Comparison of ENCODE assay signal across 21 cellular contexts in genomic region chr6:134590449-134590848, GRCh38.
DNase-seq lines count a peak whose midpoint lies in the region; ATAC-seq, FAIRE-seq and TF ChIP-seq lines count a peak whose summit lies in the region.
"Had no signal": no experiment of that assay in that cellular context is flagged by ENCODE, and none has a peak within 500 bp of the region (broad histone marks: within the 10 kb centered on the region; RNA-seq: fewer than 3 reads in every experiment).

No MANE protein-coding gene starts in this region.

- 68% methylated on average over 7 of the region's 7 CpGs for WGBS in mammary epithelial cell (ENCODE audit: low coverage, missing lambda C conversion rate)

- TF ChIP-seq CTCF in mammary epithelial cell (conservative IDR thresholded peaks at IDR 0.05 in 1 of 2, IDR thresholded peaks at IDR 0.05 in 1 of 2; ENCODE audit: extremely low read depth in 1 of 2, insufficient read depth in 1 of 2, low read depth in 1 of 2, low read length in 2 of 2) (no peak), osteoblast (IDR thresholded peaks at IDR 0.05; ENCODE audit: extremely low read depth, low read depth, low read length) (peak; percentile 32)

- H3K4me3 ChIP-seq in mammary epithelial cell (replicated peaks in 1 of 3; ENCODE audit: insufficient read depth in 1 of 3, low read depth in 2 of 3, low read length in 3 of 3) (no peak overlapping the region), osteoblast (ENCODE audit: insufficient read depth, low read length) (no peak overlapping the region)
- H3K4me3 ChIP-seq: adrenal gland; BLaER1 treated with 17β-estradiol and CSF1 and Interleukin-3, amounts not matched to agents 10 nM and 100 nM; dorsolateral prefrontal cortex; GM12878 had no signal

- H3K79me2 ChIP-seq in mammary epithelial cell (ENCODE audit: insufficient read depth, low read length) = no peaks in the 10 kb centered on the region
- H3K79me2 ChIP-seq in osteoblast (ENCODE audit: insufficient read depth, low read length) = no peaks in the 10 kb centered on the region

- no peak for ATAC-seq in HG02884 (IDR thresholded peaks at IDR 0.05; ENCODE audit: unreplicated experiment)
- ATAC-seq: GM12878 had no signal

- CTCF ChIA-PET in mammary epithelial cell (lab: Charles Lee; ENCODE audit: low non-redundant PET) = no interaction called here

- BruUV-seq in mammary epithelial cell (replicated peaks; lab: Mats Ljungman, UMichigan) = no TSS peak

- no peak for FAIRE-seq in RCC 7860 (lab: Jason Lieb, UNC)
- FAIRE-seq in GM19239 (lab: Jason Lieb, UNC) = no peak
- FAIRE-seq: GM12878, small intestine had no signal

- no peaks in the 10 kb centered on the region for H4K20me1 ChIP-seq in mammary epithelial cell (ENCODE audit: insufficient read depth, low read length)
- no peaks in the 10 kb centered on the region for H4K20me1 ChIP-seq in osteoblast (ENCODE audit: insufficient read depth, low read length)
- H4K20me1 ChIP-seq: BLaER1 treated with 17β-estradiol and CSF1 and Interleukin-3, amounts not matched to agents 10 nM and 100 nM had no signal

- DNase-seq in AG20443 (ENCODE audit: low spot score) = peak; percentile 58
- DNase-seq in NCI-H226 = peak; percentile 83
- DNase-seq in mammary epithelial cell = peak; percentile 51
- DNase-seq in osteoblast (ENCODE audit: insufficient read length, low spot score, missing footprints) = peak; percentile 62
- DNase-seq in RCC 7860 (ENCODE audit: low spot score) = no peak
- no peak for DNase-seq in GM19239 (ENCODE audit: insufficient read length, low spot score)
- DNase-seq in amniotic stem cell (lab: John Stamatoyannopoulos, UW) = no peak
- DNase-seq: activated CD4-positive, alpha-beta memory T cell treated with anti-CD3 and anti-CD28 coated beads for 36 hours; adrenal gland; DMS53; dorsolateral prefrontal cortex; immature natural killer cell; NCI-H2029 treated with DMSO at 0.1 percent for 48 hours; NCI-H774; SHP77 treated with DMSO at 0.1 percent for 48 hours; small intestine had no signal

- no peak overlapping the region for H3K4me2 ChIP-seq in mammary epithelial cell (ENCODE audit: insufficient read depth, low read depth, low read length)
- no peak overlapping the region for H3K4me2 ChIP-seq in osteoblast (ENCODE audit: insufficient read depth, low read length)
- H3K4me2 ChIP-seq: BLaER1 treated with 17β-estradiol and CSF1 and Interleukin-3, amounts not matched to agents 10 nM and 100 nM had no signal

- H3K4me1 ChIP-seq in mammary epithelial cell (ENCODE audit: insufficient read depth, low read length) = peaks cover 24% of the 10 kb centered on the region
- peaks cover 17% of the 10 kb centered on the region for H3K4me1 ChIP-seq in osteoblast (ENCODE audit: insufficient read depth, low read length)
- H3K4me1 ChIP-seq: adrenal gland had no signal

- H3K27me3 ChIP-seq in mammary epithelial cell (ENCODE audit: insufficient read depth, low read length) = no peaks in the 10 kb centered on the region
- no peaks in the 10 kb centered on the region for H3K27me3 ChIP-seq in osteoblast (ENCODE audit: insufficient read depth, low read length)
- H3K27me3 ChIP-seq: adrenal gland; BLaER1 treated with 17β-estradiol and CSF1 and Interleukin-3, amounts not matched to agents 10 nM and 100 nM; dorsolateral prefrontal cortex; neutrophil had no signal

- H3K9ac ChIP-seq in mammary epithelial cell (ENCODE audit: insufficient read depth, low read length) = no peak overlapping the region
- H3K9ac ChIP-seq: BLaER1 treated with 17β-estradiol and CSF1 and Interleukin-3, amounts not matched to agents 10 nM and 100 nM had no signal

- H3K27ac ChIP-seq in mammary epithelial cell (ENCODE audit: insufficient read depth, low read depth, low read length) (peak overlapping the region; percentile 84), osteoblast (ENCODE audit: low read depth, low read length) (peak overlapping the region; percentile 100)
- H3K27ac ChIP-seq: adrenal gland; BLaER1 treated with 17β-estradiol and CSF1 and Interleukin-3, amounts not matched to agents 10 nM and 100 nM; dorsolateral prefrontal cortex; HL-60; neutrophil had no signal

- intact Hi-C loops in mammary epithelial cell (cut with micrococcal nuclease) = loop anchor here (1.0 kb wide), 1 partner anchor 302 kb away; no protein-coding TSS in a partner anchor

- in situ Hi-C loops in mammary epithelial cell (cut with MboI; ENCODE audit: low sequenced_read_pairs in 2 of 2) = no loop called here

- H3K36me3 ChIP-seq in mammary epithelial cell (ENCODE audit: insufficient read depth, low read length) = no peaks in the 10 kb centered on the region
- H3K36me3 ChIP-seq in osteoblast (ENCODE audit: insufficient read depth, low read length) = no peaks in the 10 kb centered on the region
- H3K36me3 ChIP-seq: adrenal gland; BLaER1 treated with 17β-estradiol and CSF1 and Interleukin-3, amounts not matched to agents 10 nM and 100 nM; neutrophil had no signal

- dilution Hi-C loops in mammary epithelial cell (cut with HindIII; ENCODE audit: low sequenced_read_pairs) = no loop called here

- H2AFZ ChIP-seq in mammary epithelial cell (ENCODE audit: low read depth, low read length) = peak overlapping the region; percentile 38
- no peak overlapping the region for H2AFZ ChIP-seq in osteoblast (ENCODE audit: low read length)

- no peaks in the 10 kb centered on the region for H3K9me3 ChIP-seq in mammary epithelial cell (replicated peaks; ENCODE audit: insufficient read depth, low read length)
- no peaks in the 10 kb centered on the region for H3K9me3 ChIP-seq in osteoblast (ENCODE audit: low read depth, low read length)
- H3K9me3 ChIP-seq: adrenal gland, neutrophil had no signal

Comparison
In these comparisons a context has a peak if more than half of its experiments do, and no peak if none do; other contexts are left out.
1. DNase-seq: peak in AG20443 (single experiment), NCI-H226 (single experiment), mammary epithelial cell (single experiment) and osteoblast (single experiment); none in RCC 7860 (single experiment), GM19239 (single experiment) and amniotic stem cell (single experiment).